9 cellular contexts compared by ENCODE assay signal in genomic region chr21:36202721-36203602, GRCh38. TPM values are rescaled to one million over a fixed set of nuclear protein-coding genes. Genes with fewer than 3 reads are reported as not detected.
DNase-seq lines count a peak whose midpoint lies in the region; ATAC-seq and TF ChIP-seq lines count a peak whose summit lies in the region.
"Had no signal": no experiment of that assay in that cellular context is flagged by ENCODE, and none has a peak within 500 bp of the region (broad histone marks: within the 10 kb centered on the region; RNA-seq: fewer than 3 reads in every experiment).

No MANE protein-coding gene starts in this region.

- no peak overlapping the region for H2AFZ ChIP-seq in parathyroid adenoma

- CTCF ChIA-PET in Caco-2 (lab: Charles Lee): interaction anchor here (1.0 to 1.2 kb wide), 4 partner anchors 9 to 61 kb away, joined by 3 to 5 read pairs (median 4); no protein-coding TSS in a partner anchor

- no peak overlapping the region for H3K9ac ChIP-seq in parathyroid adenoma

- H3K4me3 Mint-ChIP-seq in Caco-2 (ENCODE audit: unreplicated experiment): no peak overlapping the region

- no peaks in the 10 kb centered on the region for H3K36me3 ChIP-seq in Caco-2 (ENCODE audit: control insufficient read depth, insufficient read depth, low read length)
- no peaks in the 10 kb centered on the region for H3K36me3 ChIP-seq in parathyroid adenoma (ENCODE audit: control insufficient read depth, insufficient read depth, low read length)
- H3K36me3 ChIP-seq in spleen: peaks cover 0 to 74% (median 15%) of the 10 kb centered on the region in 6 donors
- H3K36me3 ChIP-seq: HAP-1 had no signal

- H3K4me1 ChIP-seq in Caco-2 (peaks cover 43% of the 10 kb centered on the region), parathyroid adenoma (peaks cover 16% of the 10 kb centered on the region), spleen (peaks cover 0 to 7% (median 0%) of the 10 kb centered on the region in 6 donors)
- H3K4me1 ChIP-seq: HAP-1 had no signal

- POLR2A ChIA-PET in Caco-2 (lab: Charles Lee): interaction anchor here (0.5 to 2.9 kb wide), 4 partner anchors 15 to 117 kb away, joined by 4 to 10 read pairs (median 8); partner anchors contain the start of gene MORC3

- peaks cover 14% of the 10 kb centered on the region for H3K36me3 Mint-ChIP-seq in Caco-2 (ENCODE audit: insufficient read depth, unreplicated experiment)

- H3K9me3 Mint-ChIP-seq in Caco-2 (ENCODE audit: unreplicated experiment): no peaks in the 10 kb centered on the region

- H3K9me3 ChIP-seq in Caco-2 (no peaks in the 10 kb centered on the region), parathyroid adenoma (ENCODE audit: control insufficient read depth, low read length) (no peaks in the 10 kb centered on the region), spleen (no peaks in the 10 kb centered on the region)
- H3K9me3 ChIP-seq: HAP-1 had no signal

- peak overlapping the region; percentile 85 for H3K27ac ChIP-seq in epithelial cell of prostate
- H3K27ac ChIP-seq in parathyroid adenoma: peak overlapping the region; percentile 76
- H3K27ac ChIP-seq in spleen: no peak overlapping the region

- BruUV-seq in Caco-2 (replicated peaks; lab: Mats Ljungman, UMichigan): no TSS peak

- no peak for ATAC-seq in HG02642 (IDR thresholded peaks at IDR 0.05; ENCODE audit: poor library complexity, unreplicated experiment)

- H3K4me3 ChIP-seq in Caco-2 (ENCODE audit: low read depth, low read length) (no peak overlapping the region), parathyroid adenoma (ENCODE audit: low read depth, low read length) (no peak overlapping the region), spleen (no peak overlapping the region)
- H3K4me3 ChIP-seq: HAP-1 had no signal

- TF ChIP-seq CTCF in Caco-2 (IDR thresholded peaks at IDR 0.05; ENCODE audit: insufficient read depth in 1 of 2, low read depth in 1 of 2, low read length in 1 of 2, severe bottlenecking in 1 of 2, unreplicated experiment in 1 of 2) (no peak), parathyroid adenoma (IDR thresholded peaks at IDR 0.05) (no peak), spleen (IDR thresholded peaks at IDR 0.05 in 8 of 11, conservative IDR thresholded peaks at IDR 0.05 in 3 of 11) (no peak)

- intact Hi-C loops in Caco-2 (cut with micrococcal nuclease; ENCODE audit: unreplicated experiment) (loop anchor here (2.0 kb wide), 2 partner anchors 14 to 46 kb away; partner anchors contain the start of gene DOP1B), spleen (cut with DNase I; ENCODE audit: low total_unique reads) (no loop called here)

- H3K4me2 ChIP-seq in parathyroid adenoma (ENCODE audit: low read length): no peak overlapping the region

- no peaks in the 10 kb centered on the region for H3K27me3 ChIP-seq in Caco-2 (replicated peaks; ENCODE audit: control insufficient read depth, insufficient read depth, low read length)
- no peaks in the 10 kb centered on the region for H3K27me3 ChIP-seq in parathyroid adenoma (ENCODE audit: control insufficient read depth, insufficient read depth, low read length)
- H3K27me3 ChIP-seq in spleen (replicated peaks in 1 of 7): no peaks in the 10 kb centered on the region

- peaks cover 38% of the 10 kb centered on the region for H3K4me1 Mint-ChIP-seq in Caco-2 (ENCODE audit: low read depth, unreplicated experiment)

- no peaks in the 10 kb centered on the region for H3K27me3 Mint-ChIP-seq in Caco-2 (ENCODE audit: insufficient read depth, unreplicated experiment)

- H3K27ac Mint-ChIP-seq in Caco-2 (ENCODE audit: unreplicated experiment): peak overlapping the region; percentile 84

- 88 to 94% (median 93%) methylated on average over 10 of the region's 10 CpGs for whole genome bisulfite sequencing in spleen, 5 donors

- H3K79me2 ChIP-seq in parathyroid adenoma: no peaks in the 10 kb centered on the region

- TF ChIP-seq POLR2A in spleen (IDR thresholded peaks at IDR 0.05): no peak

- no peak for DNase-seq in Caco-2
- DNase-seq in M059J (ENCODE audit: low read depth): peak; percentile 49
- DNase-seq in epithelial cell of prostate (ENCODE audit: low read depth, low spot score): no peak
- DNase-seq in MV-4-11 (lab: John Stamatoyannopoulos, UW): no peak
- DNase-seq in H4 (ENCODE audit: low spot score): no peak
- no peak for DNase-seq in spleen

RNA-seq across cellular contexts. Expression of gene DOP1B, which starts 46.3 kb away (rescaled TPM):
- total RNA-seq in Caco-2 (2022) (15.9 and 16.7 TPM in 2 replicates), spleen (10 to 100 TPM; 20.8 to 29.2 (median 23.3) TPM)
- total RNA-seq in M059J (2014; rRNA removed; shearing (Covaris generic)): 46.8 and 54.3 TPM in 2 replicates
- total RNA-seq in H4 (2014; rRNA removed; shearing (Covaris generic)): 1.2 and 1.5 TPM in 2 replicates
- polyA plus RNA-seq in spleen: 1 to 10 TPM; 2.9 to 4.9 (median 3.1) TPM

Comparison
In these comparisons a context has a peak if more than half of its experiments do, and no peak if none do; other contexts are left out.
1. H3K27ac ChIP-seq: peak in epithelial cell of prostate (single experiment) and parathyroid adenoma (single experiment); none in spleen (0 of 8).